14 cellular contexts compared by ENCODE assay signal in the genomic region with DNA sequence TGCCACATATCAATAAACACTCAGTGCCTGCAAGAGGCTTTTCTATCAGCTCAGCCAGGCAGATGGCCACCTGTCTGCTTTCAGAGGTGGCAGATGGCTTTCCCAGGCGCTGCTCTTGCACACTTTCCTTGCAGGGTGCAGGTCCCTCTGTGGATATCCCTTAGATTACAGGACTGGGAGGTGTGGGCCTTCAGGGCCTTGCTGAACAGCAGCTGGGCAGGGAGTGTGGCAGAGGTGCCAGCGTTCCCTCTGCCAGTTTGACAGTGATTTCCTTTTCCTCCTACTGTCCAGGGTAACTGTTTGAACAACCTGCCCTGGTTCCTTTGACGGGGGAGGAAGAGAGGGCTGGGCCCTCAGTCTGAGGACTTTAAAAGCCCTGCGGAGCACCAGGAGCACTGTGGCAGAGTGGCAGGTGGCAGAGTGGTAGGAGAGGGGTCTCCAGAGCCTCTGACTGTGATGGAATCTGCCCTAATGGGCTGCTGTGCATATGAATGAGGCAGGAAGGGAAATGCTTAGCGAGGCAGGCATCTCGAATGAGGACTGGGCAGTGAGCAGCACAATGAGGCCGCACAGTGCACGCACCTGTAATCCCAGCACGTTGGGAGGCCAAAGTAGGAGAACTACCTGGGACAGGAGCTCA. TPM values are rescaled to one million over a fixed set of nuclear protein-coding genes. Genes with fewer than 3 reads are reported as not detected.
A peak's percentile ranks its signal among the peaks of the same experiment; 100 is the strongest.
DNase-seq lines count a peak whose midpoint lies in the region; ATAC-seq, FAIRE-seq and TF ChIP-seq lines count a peak whose summit lies in the region.
"Had no signal": no experiment of that assay in that cellular context is flagged by ENCODE, and none has a peak within 500 bp of the region (broad histone marks: within the 10 kb centered on the region; RNA-seq: fewer than 3 reads in every experiment).

No MANE protein-coding gene starts in this region.

- TF ChIP-seq EP300 in transverse colon (IDR thresholded peaks at IDR 0.05; ENCODE audit: low read depth), result no peak

- H3K27me3 ChIP-seq in transverse colon, result no peaks in the 10 kb centered on the region
- H3K27me3 ChIP-seq: tibial artery had no signal

- peaks cover 6% of the 10 kb centered on the region for H3K36me3 Mint-ChIP-seq in activated CD4-positive, alpha-beta T cell treated with anti-CD3 and anti-CD28 coated beads, Interleukin-2, amount 10 ng/mL, durations not matched to agents 7 days and 5 days (ENCODE audit: low read depth)
- H3K36me3 Mint-ChIP-seq in activated CD4-positive, alpha-beta T cell treated with anti-CD3 and anti-CD28 coated beads for 36 hours (ENCODE audit: low read depth), result no peaks in the 10 kb centered on the region

- no peak overlapping the region for H3K4me3 Mint-ChIP-seq in activated CD4-positive, alpha-beta T cell treated with anti-CD3 and anti-CD28 coated beads, Interleukin-2, amount 10 ng/mL, durations not matched to agents 7 days and 5 days
- no peak overlapping the region for H3K4me3 Mint-ChIP-seq in activated CD4-positive, alpha-beta T cell treated with anti-CD3 and anti-CD28 coated beads for 36 hours
- H3K4me3 Mint-ChIP-seq: activated naive CD8-positive, alpha-beta T cell had no signal

- ATAC-seq in activated CD4-positive, alpha-beta T cell treated with anti-CD3 and anti-CD28 coated beads for 36 hours, result no peak
- ATAC-seq: HCT116, K562, sciatic nerve had no signal

- no peaks in the 10 kb centered on the region for H3K9me3 ChIP-seq in transverse colon
- H3K9me3 ChIP-seq: tibial artery had no signal

- H3K27ac Mint-ChIP-seq in activated CD4-positive, alpha-beta T cell treated with anti-CD3 and anti-CD28 coated beads, Interleukin-2, amount 10 ng/mL, durations not matched to agents 7 days and 5 days, result peak overlapping the region; percentile 19
- no peak overlapping the region for H3K27ac Mint-ChIP-seq in activated CD4-positive, alpha-beta T cell treated with anti-CD3 and anti-CD28 coated beads for 36 hours
- H3K27ac Mint-ChIP-seq: activated naive CD8-positive, alpha-beta T cell had no signal

- intact Hi-C loops in activated CD4-positive, alpha-beta T cell treated with anti-CD3 and anti-CD28 coated beads for 36 hours (cut with DNase I, micrococcal nuclease), result no loop called here
- intact Hi-C loops in transverse colon (cut with DNase I; ENCODE audit: low total_unique reads), result no loop called here

- H3K27me3 Mint-ChIP-seq in activated CD4-positive, alpha-beta T cell treated with anti-CD3 and anti-CD28 coated beads, Interleukin-2, amount 10 ng/mL, durations not matched to agents 7 days and 5 days, result no peaks in the 10 kb centered on the region
- H3K27me3 Mint-ChIP-seq in activated CD4-positive, alpha-beta T cell treated with anti-CD3 and anti-CD28 coated beads for 36 hours, result no peaks in the 10 kb centered on the region
- H3K27me3 Mint-ChIP-seq: activated naive CD8-positive, alpha-beta T cell had no signal

- POLR2A ChIA-PET in activated CD4-positive, alpha-beta T cell treated with anti-CD3 and anti-CD28 coated beads, Interleukin-2, amount 10 ng/mL, durations not matched to agents 7 days and 5 days (lab: Charles Lee), result no interaction called here
- POLR2A ChIA-PET in activated CD4-positive, alpha-beta T cell treated with anti-CD3 and anti-CD28 coated beads for 36 hours (lab: Charles Lee), result interaction anchor here (0.6 kb wide), 1 partner anchor 22 kb away, joined by 4 read pairs; no protein-coding TSS in a partner anchor
- POLR2A ChIA-PET in GM10248 (lab: Yijun Ruan, JAX), result no interaction called here

- no peak for TF ChIP-seq CTCF in transverse colon (IDR thresholded peaks at IDR 0.05)
- TF ChIP-seq CTCF in GM10248 (IDR thresholded peaks at IDR 0.05; ENCODE audit: control extremely low read depth, extremely low read depth, low read depth, missing control alignments), result no peak

- peaks cover 6 to 55% (median 25%) of the 10 kb centered on the region in 4 donors for H3K4me1 ChIP-seq in transverse colon

- no peak for FAIRE-seq in GM12892 (lab: Jason Lieb, UNC)
- FAIRE-seq: K562 had no signal

- no peak for DNase-seq in activated CD4-positive, alpha-beta T cell treated with anti-CD3 and anti-CD28 coated beads, Interleukin-2, amount 10 ng/mL, durations not matched to agents 7 days and 5 days
- no peak for DNase-seq in activated CD4-positive, alpha-beta T cell treated with anti-CD3 and anti-CD28 coated beads for 36 hours
- DNase-seq in RPMI8226, result peak; percentile 29
- DNase-seq in iPS DF 19.7 (ENCODE audit: low read depth, low spot score), result peak; percentile 89
- DNase-seq in transverse colon, result no peak
- no peak for DNase-seq in GM10248 (ENCODE audit: extremely low spot score)
- no peak for DNase-seq in GM12892 (ENCODE audit: insufficient read length)
- no peak for DNase-seq in dedifferentiated amniotic fluid mesenchymal stem cell (ENCODE audit: extremely low spot score)
- DNase-seq: effector CD4-positive, alpha-beta T cell; tibial artery had no signal

- in situ Hi-C loops in transverse colon (cut with MboI; ENCODE audit: low pct_ligation_motif_present in 1 of 4, low pct_unique_long_range_greater_than_20kb in 1 of 4, low sequenced_read_pairs in 3 of 4), result no loop called here

- H3K9me3 Mint-ChIP-seq in activated CD4-positive, alpha-beta T cell treated with anti-CD3 and anti-CD28 coated beads, Interleukin-2, amount 10 ng/mL, durations not matched to agents 7 days and 5 days, result peaks cover 6% of the 10 kb centered on the region
- H3K9me3 Mint-ChIP-seq in activated CD4-positive, alpha-beta T cell treated with anti-CD3 and anti-CD28 coated beads for 36 hours (ENCODE audit: low read depth), result no peaks in the 10 kb centered on the region

- no peaks in the 10 kb centered on the region for H3K36me3 ChIP-seq in transverse colon
- H3K36me3 ChIP-seq: tibial artery had no signal

- TF ChIP-seq POLR2A in transverse colon (IDR thresholded peaks at IDR 0.05) (no peak), GM12892 (IDR thresholded peaks at IDR 0.05; ENCODE audit: low read depth, low read length) (no peak)

- WGBS in transverse colon (ENCODE audit: low coverage in 1 of 2), 2 donors, result 86 to 87% methylated on average over 3 to 9 of the region's 9 CpGs

- CTCF ChIA-PET in activated CD4-positive, alpha-beta T cell treated with anti-CD3 and anti-CD28 coated beads, Interleukin-2, amount 10 ng/mL, durations not matched to agents 7 days and 5 days (lab: Charles Lee), result interaction anchor here (0.7 kb wide), 1 partner anchor 18 kb away, joined by 3 read pairs; no protein-coding TSS in a partner anchor
- CTCF ChIA-PET in activated CD4-positive, alpha-beta T cell treated with anti-CD3 and anti-CD28 coated beads for 36 hours (lab: Charles Lee), result no interaction called here
- CTCF ChIA-PET in GM10248 (lab: Yijun Ruan, JAX), result interaction anchor here (2.0 kb wide), 1 partner anchor 43 kb away, joined by 6 read pairs; no protein-coding TSS in a partner anchor

- H3K27ac ChIP-seq in transverse colon, result peak overlapping the region; percentile 4 to 26 (median 12)
- H3K27ac ChIP-seq: tibial artery had no signal

- H3K4me1 Mint-ChIP-seq in activated CD4-positive, alpha-beta T cell treated with anti-CD3 and anti-CD28 coated beads, Interleukin-2, amount 10 ng/mL, durations not matched to agents 7 days and 5 days, result peaks cover 31% of the 10 kb centered on the region
- H3K4me1 Mint-ChIP-seq in activated CD4-positive, alpha-beta T cell treated with anti-CD3 and anti-CD28 coated beads for 36 hours, result peaks cover 27% of the 10 kb centered on the region

- no peak overlapping the region for H3K4me3 ChIP-seq in transverse colon
- H3K4me3 ChIP-seq: K562, tibial artery had no signal

RNA-seq across cellular contexts. Expression of a gene that starts 34.2 kb away (rescaled TPM):
- total RNA-seq in activated CD4-positive, alpha-beta T cell treated with anti-CD3 and anti-CD28 coated beads, Interleukin-2, amount 10 ng/mL, durations not matched to agents 7 days and 5 days, result 10 to 100 TPM; 27.1 to 27.6 TPM
- 10 to 100 TPM; 17.4 to 18.7 TPM for total RNA-seq in activated CD4-positive, alpha-beta T cell treated with anti-CD3 and anti-CD28 coated beads for 36 hours
- total RNA-seq in transverse colon, result 100 to 1,000 TPM in 1 of 4 donors, 10 to 100 TPM in 3; 67.3 to 103 (median 73.4) TPM
- 29.1 TPM for polyA plus RNA-seq in GM12892 (2012; ENCODE audit: missing spikeins)

RNA-seq across cellular contexts. Expression of a gene that starts 51.1 kb away (rescaled TPM):
- 10 to 100 TPM; 28.8 to 28.9 TPM for total RNA-seq in activated CD4-positive, alpha-beta T cell treated with anti-CD3 and anti-CD28 coated beads, Interleukin-2, amount 10 ng/mL, durations not matched to agents 7 days and 5 days
- 10 to 100 TPM; 24.6 to 32.7 TPM for total RNA-seq in activated CD4-positive, alpha-beta T cell treated with anti-CD3 and anti-CD28 coated beads for 36 hours
- total RNA-seq in transverse colon, result 1 to 10 TPM in 2 of 4 donors, not detected in 2; 1.3 to 1.4 TPM
- polyA plus RNA-seq in GM12892 (2012; ENCODE audit: missing spikeins), result 17.0 TPM

Comparison
In these comparisons a context has a peak if more than half of its experiments do, and no peak if none do; other contexts are left out.
1. DNase-seq: peak in RPMI8226 (single experiment) and iPS DF 19.7 (single experiment); none in activated CD4-positive, alpha-beta T cell treated with anti-CD3 and anti-CD28 coated beads, Interleukin-2, amount 10 ng/mL, durations not matched to agents 7 days and 5 days (single experiment), activated CD4-positive, alpha-beta T cell treated with anti-CD3 and anti-CD28 coated beads for 36 hours (single experiment), transverse colon (single experiment), GM10248 (single experiment), GM12892 (single experiment) and dedifferentiated amniotic fluid mesenchymal stem cell (single experiment).
2. RNA of a gene that starts 51.1 kb away (total RNA-seq): 24.6 to 32.7 TPM in activated CD4-positive, alpha-beta T cell treated with anti-CD3 and anti-CD28 coated beads for 36 hours and 28.8 to 28.9 TPM in activated CD4-positive, alpha-beta T cell treated with anti-CD3 and anti-CD28 coated beads, Interleukin-2, amount 10 ng/mL, durations not matched to agents 7 days and 5 days; 1.3 to 1.4 TPM in transverse colon; every median in the first group is over 10 times any median in the second.